Comparison of ENCODE assay signal across 1 cellular context in the genomic region with DNA sequence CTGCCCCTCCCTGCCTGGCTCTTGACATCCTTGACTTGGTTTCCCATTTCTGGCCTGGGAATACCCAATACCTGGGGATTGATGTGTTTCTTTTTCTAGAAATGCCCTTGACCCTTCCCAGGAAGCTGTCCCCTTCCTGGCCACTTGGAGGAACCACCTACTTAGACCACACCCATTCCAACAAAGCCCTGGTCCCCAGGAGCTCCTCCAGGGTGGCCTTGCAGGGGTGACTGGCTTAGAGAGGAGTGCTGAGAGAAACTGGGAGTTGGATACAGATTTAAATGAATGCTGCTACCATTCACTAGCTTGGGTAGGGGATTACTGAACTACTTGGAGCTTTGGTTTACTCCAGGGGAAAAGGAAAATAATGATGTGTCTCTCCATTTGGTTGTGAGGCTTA.
TF ChIP-seq lines count a peak whose summit lies in the region.

No MANE protein-coding gene starts in this region.

TF ChIP-seq in HEK293, 187 proteins besides CTCF, POLR2A, EP300 and RAD21 (continued from another document):
- 0 out of 2 replicates have a peak, but pooled peaks have one; percentile 13 for TF ChIP-seq MZF1 (tag by site-specific recombination; IDR thresholded peaks at IDR 0.05; ENCODE audit: borderline replicate concordance)
- TF ChIP-seq ZEB2 (tag by site-specific recombination; IDR thresholded peaks at IDR 0.05), result no peak
- TF ChIP-seq GLIS1 (tag by site-specific recombination; IDR thresholded peaks at IDR 0.05), result peak; percentile 84
- no peak for TF ChIP-seq ZNF184 (tag by site-specific recombination; IDR thresholded peaks at IDR 0.05)
- TF ChIP-seq ZNF777 (tag by site-specific recombination; IDR thresholded peaks at IDR 0.05; ENCODE audit: borderline replicate concordance), result no peak
- TF ChIP-seq SP3 (tag by site-specific recombination; IDR thresholded peaks at IDR 0.05), result no peak
- TF ChIP-seq ZNF701 (tag by site-specific recombination; IDR thresholded peaks at IDR 0.05), result no peak
- TF ChIP-seq, protein P1, sequence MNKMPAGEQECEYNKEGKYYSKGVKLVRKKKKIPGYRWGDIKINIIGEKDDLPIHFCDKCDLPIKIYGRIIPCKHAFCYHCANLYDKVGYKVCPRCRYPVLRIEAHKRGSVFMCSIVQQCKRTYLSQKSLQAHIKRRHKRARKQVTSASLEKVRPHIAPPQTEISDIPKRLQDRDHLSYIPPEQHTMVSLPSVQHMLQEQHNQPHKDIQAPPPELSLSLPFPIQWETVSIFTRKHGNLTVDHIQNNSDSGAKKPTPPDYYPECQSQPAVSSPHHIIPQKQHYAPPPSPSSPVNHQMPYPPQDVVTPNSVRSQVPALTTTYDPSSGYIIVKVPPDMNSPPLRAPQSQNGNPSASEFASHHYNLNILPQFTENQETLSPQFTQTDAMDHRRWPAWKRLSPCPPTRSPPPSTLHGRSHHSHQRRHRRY (tag by site-specific recombination; IDR thresholded peaks at IDR 0.05), result no peak
- no peak for TF ChIP-seq ZNF140 (tag by site-specific recombination; IDR thresholded peaks at IDR 0.05)
- TF ChIP-seq, protein P2, sequence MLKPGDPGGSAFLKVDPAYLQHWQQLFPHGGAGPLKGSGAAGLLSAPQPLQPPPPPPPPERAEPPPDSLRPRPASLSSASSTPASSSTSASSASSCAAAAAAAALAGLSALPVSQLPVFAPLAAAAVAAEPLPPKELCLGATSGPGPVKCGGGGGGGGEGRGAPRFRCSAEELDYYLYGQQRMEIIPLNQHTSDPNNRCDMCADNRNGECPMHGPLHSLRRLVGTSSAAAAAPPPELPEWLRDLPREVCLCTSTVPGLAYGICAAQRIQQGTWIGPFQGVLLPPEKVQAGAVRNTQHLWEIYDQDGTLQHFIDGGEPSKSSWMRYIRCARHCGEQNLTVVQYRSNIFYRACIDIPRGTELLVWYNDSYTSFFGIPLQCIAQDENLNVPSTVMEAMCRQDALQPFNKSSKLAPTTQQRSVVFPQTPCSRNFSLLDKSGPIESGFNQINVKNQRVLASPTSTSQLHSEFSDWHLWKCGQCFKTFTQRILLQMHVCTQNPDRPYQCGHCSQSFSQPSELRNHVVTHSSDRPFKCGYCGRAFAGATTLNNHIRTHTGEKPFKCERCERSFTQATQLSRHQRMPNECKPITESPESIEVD (tag by site-specific recombination; IDR thresholded peaks at IDR 0.05), result no peak
- TF ChIP-seq ZNF138 (tag by site-specific recombination; IDR thresholded peaks at IDR 0.05; ENCODE audit: borderline replicate concordance), result no peak
- TF ChIP-seq ZNF530 (tag by site-specific recombination; IDR thresholded peaks at IDR 0.05; ENCODE audit: low read depth), result no peak
- no peak for TF ChIP-seq GLIS2 (tag by site-specific recombination; IDR thresholded peaks at IDR 0.05)
TF ChIP-seq in HEK293: peak in this region for 3.
